ENCODE assay signal across 8 cellular contexts in genomic region chr19:40444181-40445005, GRCh38. TPM values are rescaled to one million over a fixed set of nuclear protein-coding genes. Genes with fewer than 3 reads are reported as not detected.
DNase-seq lines count a peak whose midpoint lies in the region; FAIRE-seq and TF ChIP-seq lines count a peak whose summit lies in the region.

TSS of gene SERTAD3 (minus strand) at chr19:40444335. CDS start at chr19:40442080, 2,255 bp downstream.

- no peak within 1 kb of the TSS for H2AK5ac ChIP-seq in H9 (ENCODE audit: insufficient read length, low read length)

- H3K27me3 Mint-ChIP-seq in H9 (ENCODE audit: low read depth) (no peaks in the 10 kb centered on the region), neural crest cell (ENCODE audit: low read depth) (peaks cover 2% of the 10 kb centered on the region)

- H2BK12ac ChIP-seq in H9 (ENCODE audit: insufficient read length, low read depth, low read length): no peak within 1 kb of the TSS

- H3K36me3 ChIP-seq in MG63 (peaks cover 40% of the 10 kb centered on the region), stomach smooth muscle (ENCODE audit: control insufficient read depth in 2 of 2, insufficient read depth in 2 of 2, low read length in 2 of 2) (peaks cover 20 to 35% of the 10 kb centered on the region in 2 donors)

- H3K4me3 Mint-ChIP-seq in H9 (peak within 1 kb of the TSS; percentile 91 to 96), neural crest cell (peak within 1 kb of the TSS; percentile 97)

- peaks cover 15 to 32% (median 26%) of the 10 kb centered on the region in 3 experiments; a peak in 6 of 7 replicates for H3K36me3 Mint-ChIP-seq in H9 (ENCODE audit: insufficient read depth in 1 of 3, low read depth in 3 of 3)
- H3K36me3 Mint-ChIP-seq in neural crest cell (ENCODE audit: low read depth): no peaks in the 10 kb centered on the region

- no peak within 1 kb of the TSS for H4K8ac ChIP-seq in H9 (replicated peaks; ENCODE audit: insufficient read length, low read depth, low read length)

- no peak within 1 kb of the TSS for H3K56ac ChIP-seq in H9 (ENCODE audit: insufficient read length, low read depth, low read length)

- H3K18ac ChIP-seq in H9 (ENCODE audit: insufficient read length, low read depth, low read length): peak within 1 kb of the TSS; percentile 97

- H3K4me3 ChIP-seq in MG63: peak within 1 kb of the TSS; percentile 100
- peak within 1 kb of the TSS; percentile 73 to 100 for H3K4me3 ChIP-seq in stomach smooth muscle (ENCODE audit: low read length in 2 of 2)

- peak within 1 kb of the TSS; percentile 20 for H2BK5ac ChIP-seq in H9 (ENCODE audit: insufficient read length, low read length)

- H3K4me2 ChIP-seq in H9 (ENCODE audit: insufficient read depth, insufficient read length, low read length): peak within 1 kb of the TSS; percentile 96

- H2BK15ac ChIP-seq in H9 (ENCODE audit: low read depth, low read length): no peak within 1 kb of the TSS

- H3K4me1 Mint-ChIP-seq in H9 (peaks cover 26 to 30% of the 10 kb centered on the region in 2 experiments), neural crest cell (peaks cover 26% of the 10 kb centered on the region)

- peaks cover 6% of the 10 kb centered on the region for H3K79me1 ChIP-seq in H9 (ENCODE audit: insufficient read depth, low read depth, low read length, poor library complexity, severe bottlenecking)

- H3K27ac ChIP-seq in H9 (ENCODE audit: insufficient read length, low read depth, low read length) (peak within 1 kb of the TSS; percentile 67), stomach smooth muscle (ENCODE audit: low read length) (peak within 1 kb of the TSS; percentile 99)

- no peaks in the 10 kb centered on the region for H3K27me3 ChIP-seq in H9 (ENCODE audit: insufficient read depth, low read length)
- H3K27me3 ChIP-seq in MG63: no peaks in the 10 kb centered on the region
- no peaks in the 10 kb centered on the region for H3K27me3 ChIP-seq in stomach smooth muscle (ENCODE audit: control insufficient read depth in 1 of 2, insufficient read depth in 2 of 2, low read length in 2 of 2)

- H3K27ac Mint-ChIP-seq in H9 (peak within 1 kb of the TSS; percentile 98 to 100 (median 98)), neural crest cell (ENCODE audit: unreplicated experiment) (peak within 1 kb of the TSS; percentile 98)

- H3K23ac ChIP-seq in H9 (ENCODE audit: insufficient read length, low read depth, low read length): no peak within 1 kb of the TSS

- H4K5ac ChIP-seq in H9 (ENCODE audit: insufficient read length, low read depth, low read length): no peak within 1 kb of the TSS

- no peaks in the 10 kb centered on the region for H4K20me1 ChIP-seq in H9 (ENCODE audit: control insufficient read depth, insufficient read depth, insufficient read length)

- H3K14ac ChIP-seq in H9 (ENCODE audit: insufficient read depth, low read length): peak within 1 kb of the TSS; percentile 98; the same call in 1 of the 2 replicates

- H3K79me2 ChIP-seq in H9 (ENCODE audit: insufficient read depth, low read length): peaks cover 4% of the 10 kb centered on the region; the same call in 1 of the 2 replicates

- H3K9me3 ChIP-seq in H9 (ENCODE audit: control insufficient read depth, low read depth, low read length): no peaks in the 10 kb centered on the region
- H3K9me3 ChIP-seq in MG63: no peaks in the 10 kb centered on the region; the same call in 1 of the 2 replicates
- no peaks in the 10 kb centered on the region for H3K9me3 ChIP-seq in stomach smooth muscle (ENCODE audit: control insufficient read depth in 2 of 2, low read length in 2 of 2)

- no peak within 1 kb of the TSS for H2BK120ac ChIP-seq in H9 (ENCODE audit: low read depth, low read length, poor library complexity, severe bottlenecking)

- no peak within 1 kb of the TSS for H4K91ac ChIP-seq in H9 (ENCODE audit: insufficient read length, low read depth, low read length)

- H3K4me1 ChIP-seq in H9 (ENCODE audit: insufficient read depth, low read length): no peaks in the 10 kb centered on the region
- H3K4me1 ChIP-seq in stomach smooth muscle (ENCODE audit: control insufficient read depth, insufficient read depth, low read length): peaks cover 24% of the 10 kb centered on the region

- peak within 1 kb of the TSS; percentile 89 for H2AFZ ChIP-seq in H9 (ENCODE audit: low read length)

- no peak within 1 kb of the TSS; the same call in 1 of the 2 replicates for H3K4ac ChIP-seq in H9 (ENCODE audit: low read depth, low read length)

- H3T11ph ChIP-seq in H9 (ENCODE audit: low read length): no peak within 1 kb of the TSS

- DNase-seq in H9 (peak; percentile 96), MG63 (peak; percentile 96), SHP77 (lab: John Stamatoyannopoulos, UW) (peak; percentile 96 to 98), fibroblast of the conjunctiva (ENCODE audit: low read depth) (peak; percentile 86), neural crest cell (ENCODE audit: low read depth, low spot score) (peak; percentile 96)
- peak; percentile 99 for DNase-seq in activated effector memory CD4-positive, alpha-beta T cell treated with anti-CD3 and anti-CD28 coated beads, Interleukin-2, amount 50 U/mL, for 16 hours

- no peak within 1 kb of the TSS for H2BK20ac ChIP-seq in H9 (ENCODE audit: low read depth, low read length, poor library complexity, severe bottlenecking)

- peaks cover 3% of the 10 kb centered on the region for H3K23me2 ChIP-seq in H9 (ENCODE audit: insufficient read length, low read depth, low read length, poor library complexity, severe bottlenecking)

- WGBS in H9 (ENCODE audit: extremely low coverage, insufficient read length, low lambda C conversion rate): no CpG with 5 or more reads among the region's 74 CpGs

- TF ChIP-seq CTCF in H9 (conservative IDR thresholded peaks at IDR 0.05): peak; percentile 34; the same call in 2 of the 3 replicates
- TF ChIP-seq CTCF in neural crest cell (conservative IDR thresholded peaks at IDR 0.05): peak; percentile 27

- H3K9ac ChIP-seq in H9 (ENCODE audit: extremely low read depth, insufficient read length, low read length) (peak within 1 kb of the TSS; percentile 78), stomach smooth muscle (ENCODE audit: low read length in 2 of 2) (peak within 1 kb of the TSS; percentile 83 to 100)

- FAIRE-seq in G401.6 (lab: Jason Lieb, UNC): peak; percentile 77

- H3K9me3 Mint-ChIP-seq in H9 (no peaks in the 10 kb centered on the region; a peak in 1 of 5 replicates), neural crest cell (no peaks in the 10 kb centered on the region)

RNA-seq across cellular contexts. Expression of gene SERTAD3, which starts in this region (rescaled TPM):
- total RNA-seq in H9 (2021): 30.9 and 32.2 TPM in 2 replicates
- total RNA-seq in MG63 (2014; rRNA removed; shearing (Covaris generic); ENCODE audit: low replicate concordance): 15.9 and 38.3 TPM in 2 replicates
- 22.3 and 25.8 TPM in 2 replicates for total RNA-seq in neural crest cell

Comparison
In these comparisons a context has a peak if more than half of its experiments do, and no peak if none do; other contexts are left out.
1. Peak in every context shown above with its lines: DNase-seq, H3K4me3 ChIP-seq and H3K27ac ChIP-seq.